Comparison of ENCODE assay signal across 8 cellular contexts in the genomic region with DNA sequence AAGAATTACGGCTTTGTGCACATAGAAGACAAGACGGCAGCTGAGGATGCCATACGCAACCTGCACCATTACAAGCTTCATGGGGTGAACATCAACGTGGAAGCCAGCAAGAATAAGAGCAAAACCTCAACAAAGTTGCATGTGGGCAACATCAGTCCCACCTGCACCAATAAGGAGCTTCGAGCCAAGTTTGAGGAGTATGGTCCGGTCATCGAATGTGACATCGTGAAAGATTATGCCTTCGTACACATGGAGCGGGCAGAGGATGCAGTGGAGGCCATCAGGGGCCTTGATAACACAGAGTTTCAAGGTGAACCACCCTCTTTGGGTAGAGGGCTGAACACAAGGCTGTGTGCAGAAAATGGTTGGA. TPM values are rescaled to one million over a fixed set of nuclear protein-coding genes. Genes with fewer than 3 reads are reported as not detected.
DNase-seq lines count a peak whose midpoint lies in the region; ATAC-seq, FAIRE-seq and TF ChIP-seq lines count a peak whose summit lies in the region.
"Not testable (repeated sequence)": the region's sequence is repeated elsewhere in the genome, so short reads cannot be mapped to it uniquely, and the experiment has no call there.

No MANE protein-coding gene starts in this region.

- ATAC-seq in T-cell (replicated peaks in 1 of 4): not testable (repeated sequence)

- POLR2A ChIA-PET in T-cell (lab: Charles Lee) (interaction anchor here (0.6 to 5.7 kb wide), 5 partner anchors 18 to 38 kb away, joined by 9 to 165 read pairs (median 21); a partner anchor contains a TSS), H1 (lab: Charles Lee; ENCODE audit: partially characterized antibody) (interaction anchor here (1.3 to 66.2 kb wide), 8 partner anchors 3 to 107 kb away, joined by 3 to 2165 read pairs (median 30); a partner anchor contains a TSS)

- H3K9me3 Mint-ChIP-seq in T-cell; activated naive CD8-positive, alpha-beta T cell treated with anti-CD3 and anti-CD28 coated beads for 36 hours: not testable (repeated sequence)

- H3K4me1 ChIP-seq in HUES6 (ENCODE audit: control insufficient read depth, insufficient read depth, low read length) (peaks cover 47% of the 10 kb centered on the region), H1 (replicated peaks in 1 of 4; ENCODE audit: control insufficient read depth in 3 of 4, insufficient read depth in 4 of 4, low read length in 3 of 4) (peaks cover 0 to 24% (median 15%) of the 10 kb centered on the region in 4 experiments; a peak in 5 of 7 replicates), iPS-18a (ENCODE audit: control insufficient read depth, low read depth, low read length) (peaks cover 36% of the 10 kb centered on the region), neuron (ENCODE audit: insufficient read depth, low read length) (peaks cover 68% of the 10 kb centered on the region), subcutaneous abdominal adipose tissue (ENCODE audit: control insufficient read depth in 5 of 5, insufficient read depth in 5 of 5, low read length in 5 of 5) (peaks cover 14 to 68% (median 67%) of the 10 kb centered on the region in 5 donors)

- H3K14ac ChIP-seq in H1 (ENCODE audit: insufficient read length): not testable (repeated sequence)

- H3K27ac Mint-ChIP-seq in T-cell: peak overlapping the region; percentile 97
- peak overlapping the region; percentile 99 for H3K27ac Mint-ChIP-seq in activated naive CD8-positive, alpha-beta T cell treated with anti-CD3 and anti-CD28 coated beads for 36 hours

- peaks cover 37 to 46% of the 10 kb centered on the region in 2 experiments for H4K20me1 ChIP-seq in H1 (replicated peaks in 1 of 2; ENCODE audit: control insufficient read depth in 1 of 2, insufficient read depth in 2 of 2, low read length in 2 of 2)

- H3K9me3 ChIP-seq in HUES6 (ENCODE audit: control insufficient read depth, insufficient read depth, low read depth, low read length); H1 (ENCODE audit: insufficient read depth in 2 of 2, low read depth in 1 of 2, low read length in 1 of 2); iPS-18a (ENCODE audit: control insufficient read depth, low read depth, low read length); neuron (ENCODE audit: low read length); subcutaneous abdominal adipose tissue (ENCODE audit: control insufficient read depth in 5 of 5, low read length in 5 of 5): not testable (repeated sequence)

- peaks cover 72 to 77% (median 74%) of the 10 kb centered on the region in 3 donors for H3K4me1 Mint-ChIP-seq in T-cell
- H3K4me1 Mint-ChIP-seq in activated naive CD8-positive, alpha-beta T cell treated with anti-CD3 and anti-CD28 coated beads for 36 hours: peaks cover 74% of the 10 kb centered on the region

- H3K27me3 Mint-ChIP-seq in T-cell; activated naive CD8-positive, alpha-beta T cell treated with anti-CD3 and anti-CD28 coated beads for 36 hours: not testable (repeated sequence)

- peaks cover 58 to 78% of the 10 kb centered on the region in 2 experiments for H3K79me2 ChIP-seq in H1 (ENCODE audit: control insufficient read depth in 1 of 2, insufficient read depth in 2 of 2, low read length in 2 of 2)

- not testable (repeated sequence) for TF ChIP-seq POLR2A in H1 (IDR thresholded peaks at IDR 0.05; ENCODE audit: control extremely low read depth in 1 of 2, low read depth in 2 of 2, low read length in 2 of 2)

- H3K27me3 ChIP-seq in HUES6 (ENCODE audit: control insufficient read depth, insufficient read depth, low read length); H1 (replicated peaks in 1 of 4; ENCODE audit: control insufficient read depth in 3 of 4, extremely low read depth in 1 of 4, insufficient read depth in 3 of 4, low read length in 3 of 4); iPS-18a (ENCODE audit: control insufficient read depth, insufficient read depth, low read length); neuron (ENCODE audit: insufficient read depth, low read length); subcutaneous abdominal adipose tissue (ENCODE audit: control insufficient read depth in 5 of 5, insufficient read depth in 4 of 5, low read length in 5 of 5): not testable (repeated sequence)

- H3K4ac ChIP-seq in H1 (replicated peaks; ENCODE audit: insufficient read length, low read depth, low read length): not testable (repeated sequence)

- DNase-seq in T-cell; activated naive CD8-positive, alpha-beta T cell treated with anti-CD3 and anti-CD28 coated beads for 36 hours; H1 (ENCODE audit: low read depth in 1 of 2, low spot score in 2 of 2): not testable (repeated sequence)

- not testable (repeated sequence) for H4K8ac ChIP-seq in H1 (ENCODE audit: extremely low read depth, insufficient read depth, low read length)

- WGBS in H1 (ENCODE audit: extremely low coverage in 1 of 2, insufficient coverage in 1 of 2, insufficient read length in 1 of 2, insufficient replicate concordance in 2 of 2, low coverage in 1 of 2, low lambda C conversion rate in 2 of 2, missing lambda C conversion rate in 1 of 2), 2 experiments: 91% methylated on average over 10 of the region's 10 CpGs; no CpG with 5 or more reads in 1 of the 2 experiments

- CTCF ChIA-PET in T-cell (lab: Charles Lee): interaction anchor here in 1 of 2 donors (3.0 kb wide), 1 partner anchor 38 kb away, joined by 27 read pairs; a partner anchor contains a TSS
- CTCF ChIA-PET in H1 (lab: Charles Lee; ENCODE audit: partially characterized antibody): not testable (repeated sequence)

- not testable (repeated sequence) for H4K91ac ChIP-seq in H1 (replicated peaks; ENCODE audit: insufficient read length, low read length)

- H2BK20ac ChIP-seq in H1 (ENCODE audit: low read length): not testable (repeated sequence)

- H3K36me3 ChIP-seq in HUES6 (ENCODE audit: control insufficient read depth, insufficient read depth, low read length): peaks cover 65% of the 10 kb centered on the region
- peaks cover 28 to 56% (median 44%) of the 10 kb centered on the region in 4 experiments for H3K36me3 ChIP-seq in H1 (ENCODE audit: control insufficient read depth in 2 of 4, insufficient read depth in 4 of 4, low read length in 3 of 4)
- H3K36me3 ChIP-seq in iPS-18a (ENCODE audit: control insufficient read depth, low read depth, low read length): peaks cover 49% of the 10 kb centered on the region
- peaks cover 53% of the 10 kb centered on the region for H3K36me3 ChIP-seq in neuron (ENCODE audit: insufficient read depth, low read length)
- peaks cover 15 to 45% (median 34%) of the 10 kb centered on the region in 5 donors for H3K36me3 ChIP-seq in subcutaneous abdominal adipose tissue (ENCODE audit: control insufficient read depth in 5 of 5, insufficient read depth in 5 of 5, low read length in 5 of 5)

- H3K56ac ChIP-seq in H1 (replicated peaks; ENCODE audit: insufficient read length, low read depth, low read length): not testable (repeated sequence)

- H3K27ac ChIP-seq in C4-2B: peak overlapping the region; percentile 94
- not testable (repeated sequence) for H3K27ac ChIP-seq in HUES6 (ENCODE audit: low read depth, low read length); H1 (ENCODE audit: low read depth, low read length); iPS-18a (ENCODE audit: low read length)
- H3K27ac ChIP-seq in subcutaneous abdominal adipose tissue (ENCODE audit: low read depth, low read length): peak overlapping the region; percentile 97

- H4K5ac ChIP-seq in H1 (ENCODE audit: insufficient read length, low read depth, low read length): not testable (repeated sequence)

- not testable (repeated sequence) for H2AFZ ChIP-seq in H1 (ENCODE audit: low read length); neuron (ENCODE audit: low read depth, low read length)

- H3K4me2 ChIP-seq in H1 (ENCODE audit: insufficient read depth in 1 of 2, low read depth in 2 of 2, low read length in 2 of 2): peak overlapping the region; percentile 65 to 67

- TF ChIP-seq EP300 in H1 (IDR thresholded peaks at IDR 0.05; ENCODE audit: borderline replicate concordance in 1 of 2, low read depth in 2 of 2, low read length in 2 of 2): not testable (repeated sequence)

- H2BK12ac ChIP-seq in H1 (ENCODE audit: low read depth, low read length): not testable (repeated sequence)

- FAIRE-seq in H1 (lab: Jason Lieb, UNC): not testable (repeated sequence)

- H3K79me1 ChIP-seq in H1 (ENCODE audit: low read depth, low read length): not testable (repeated sequence)

- H3K23me2 ChIP-seq in H1 (ENCODE audit: low read depth, low read length): peaks cover 10% of the 10 kb centered on the region

- peaks cover 48% of the 10 kb centered on the region for H3K36me3 Mint-ChIP-seq in T-cell
- peaks cover 78% of the 10 kb centered on the region for H3K36me3 Mint-ChIP-seq in activated naive CD8-positive, alpha-beta T cell treated with anti-CD3 and anti-CD28 coated beads for 36 hours

- H2BK15ac ChIP-seq in H1 (ENCODE audit: low read length): not testable (repeated sequence)

- peak overlapping the region; percentile 98 to 99 (median 99) for H3K4me3 Mint-ChIP-seq in T-cell
- H3K4me3 Mint-ChIP-seq in activated naive CD8-positive, alpha-beta T cell treated with anti-CD3 and anti-CD28 coated beads for 36 hours: peak overlapping the region; percentile 99

- H2BK120ac ChIP-seq in H1 (replicated peaks; ENCODE audit: low read depth, low read length): not testable (repeated sequence)

- H3K23ac ChIP-seq in H1 (ENCODE audit: insufficient read length): not testable (repeated sequence)

- TF ChIP-seq RAD21 in H1 (IDR thresholded peaks at IDR 0.05 in 1 of 2, conservative IDR thresholded peaks at IDR 0.05 in 1 of 2; ENCODE audit: low read depth in 2 of 2, low read length in 2 of 2): not testable (repeated sequence)

- H2BK5ac ChIP-seq in H1 (ENCODE audit: low read depth, low read length): not testable (repeated sequence)

- H3K9ac ChIP-seq in HUES6 (ENCODE audit: low read length): not testable (repeated sequence)
- peak overlapping the region in 1 of 4 experiments; percentile 36; a peak in 1 of 7 replicates for H3K9ac ChIP-seq in H1 (replicated peaks in 1 of 4; ENCODE audit: extremely low read depth in 1 of 4, low read depth in 3 of 4, low read length in 3 of 4)
- peak overlapping the region; percentile 100 for H3K9ac ChIP-seq in iPS-18a (ENCODE audit: low read length)
- peak overlapping the region in 1 of 5 donors; percentile 97 for H3K9ac ChIP-seq in subcutaneous abdominal adipose tissue (ENCODE audit: low read length in 5 of 5)

- H2AK5ac ChIP-seq in H1 (ENCODE audit: low read depth, low read length): not testable (repeated sequence)

- not testable (repeated sequence) for TF ChIP-seq CTCF in C4-2B (conservative IDR thresholded peaks at IDR 0.05); H1 (IDR thresholded peaks at IDR 0.05; ENCODE audit: control extremely low read depth in 1 of 3, insufficient read depth in 1 of 3, low read depth in 1 of 3, low read length in 3 of 3)

- H3K4me3 ChIP-seq in HUES6 (ENCODE audit: low read depth, low read length) (peak overlapping the region; percentile 89), H1 (ENCODE audit: extremely low read depth in 1 of 4, insufficient read depth in 2 of 4, low read depth in 3 of 4, low read length in 4 of 4) (peak overlapping the region; percentile 84 to 98 (median 94); a peak in 7 of 8 replicates), iPS-18a (ENCODE audit: low read length) (peak overlapping the region; percentile 100), neuron (ENCODE audit: low read length) (peak overlapping the region; percentile 94), subcutaneous abdominal adipose tissue (ENCODE audit: low read depth in 1 of 5, low read length in 5 of 5) (peak overlapping the region; percentile 86 to 98 (median 94))

- H3K18ac ChIP-seq in H1 (ENCODE audit: extremely low read depth, low read length): not testable (repeated sequence)

RNA-seq across cellular contexts. Expression of a gene that starts 1.3 kb away (rescaled TPM):
- 100 to 1,000 TPM; 163 to 233 (median 181) TPM for total RNA-seq in T-cell
- total RNA-seq in activated naive CD8-positive, alpha-beta T cell treated with anti-CD3 and anti-CD28 coated beads for 36 hours: 100 to 1,000 TPM; 134 to 140 TPM
- 192 and 201 TPM in 2 replicates for total RNA-seq in H1 (2021; fragmentation: NEBNext Ultra II Directional; extraction: Animal tissue kit (Norgen Biotek cat#: 25700))
- polyA plus RNA-seq in H1 (2011; rRNA removed): 276 and 330 TPM in 2 replicates
- 251 TPM for polyA plus RNA-seq in H1 (2011; cell fraction: cytosol; rRNA removed)
- polyA plus RNA-seq in H1 (2011; cell fraction: nucleus; rRNA removed): 120 TPM
- polyA plus RNA-seq in H1 (2012, experiment 1 of 2): 211 to 279 TPM (median 233 TPM) in 4 replicates
- 264 TPM for polyA plus RNA-seq in H1 (2012, experiment 2 of 2)
- 129 TPM for polyA plus RNA-seq in H1 (2013, experiment 1 of 2)
- polyA plus RNA-seq in H1 (2013, experiment 2 of 2): 128 TPM
- 233 and 261 TPM in 2 replicates for polyA minus RNA-seq in H1 (2011; rRNA and poly(A)+ RNA removed)
- polyA minus RNA-seq in H1 (2011; cell fraction: cytosol; rRNA and poly(A)+ RNA removed): 68.5 TPM
- polyA minus RNA-seq in H1 (2011; cell fraction: nucleus; rRNA and poly(A)+ RNA removed): 155 TPM

RNA-seq across cellular contexts. Expression of a gene that starts 23.4 kb away (rescaled TPM):
- 100 to 1,000 TPM; 176 to 382 (median 191) TPM for total RNA-seq in T-cell
- total RNA-seq in activated naive CD8-positive, alpha-beta T cell treated with anti-CD3 and anti-CD28 coated beads for 36 hours: 100 to 1,000 TPM; 157 to 162 TPM
- total RNA-seq in H1 (2021; fragmentation: NEBNext Ultra II Directional; extraction: Animal tissue kit (Norgen Biotek cat#: 25700)): 142 and 145 TPM in 2 replicates
- 67.2 and 81.1 TPM in 2 replicates for polyA plus RNA-seq in H1 (2011; rRNA removed)
- 36.2 TPM for polyA plus RNA-seq in H1 (2011; cell fraction: cytosol; rRNA removed)
- polyA plus RNA-seq in H1 (2011; cell fraction: nucleus; rRNA removed): 89.4 TPM
- polyA plus RNA-seq in H1 (2012, experiment 1 of 2): 48.9 to 106 TPM (median 75.9 TPM) in 4 replicates
- polyA plus RNA-seq in H1 (2012, experiment 2 of 2): 58.7 TPM
- 83.3 TPM for polyA plus RNA-seq in H1 (2013, experiment 1 of 2)
- polyA plus RNA-seq in H1 (2013, experiment 2 of 2): 76.5 TPM
- 36.4 and 42.4 TPM in 2 replicates for polyA minus RNA-seq in H1 (2011; rRNA and poly(A)+ RNA removed)
- polyA minus RNA-seq in H1 (2011; cell fraction: cytosol; rRNA and poly(A)+ RNA removed): 61.9 TPM
- polyA minus RNA-seq in H1 (2011; cell fraction: nucleus; rRNA and poly(A)+ RNA removed): 85.1 TPM

RNA-seq across cellular contexts. Expression of a gene that starts 37.9 kb away (rescaled TPM):
- 10 to 100 TPM in 4 of 5 donors, 1 to 10 TPM in 1; 9.1 to 26.2 (median 20.2) TPM for total RNA-seq in T-cell
- 10 to 100 TPM; 12.2 to 15.5 TPM for total RNA-seq in activated naive CD8-positive, alpha-beta T cell treated with anti-CD3 and anti-CD28 coated beads for 36 hours
- 27.5 and 30.6 TPM in 2 replicates for total RNA-seq in H1 (2021; fragmentation: NEBNext Ultra II Directional; extraction: Animal tissue kit (Norgen Biotek cat#: 25700))
- polyA plus RNA-seq in H1 (2011; rRNA removed): 19.2 and 30.5 TPM in 2 replicates
- 32.9 TPM for polyA plus RNA-seq in H1 (2011; cell fraction: cytosol; rRNA removed)
- 37.4 TPM for polyA plus RNA-seq in H1 (2011; cell fraction: nucleus; rRNA removed)
- 25.2 to 37.5 TPM (median 29.7 TPM) in 4 replicates for polyA plus RNA-seq in H1 (2012, experiment 1 of 2)
- 7.2 TPM for polyA plus RNA-seq in H1 (2012, experiment 2 of 2)
- 25.9 TPM for polyA plus RNA-seq in H1 (2013, experiment 1 of 2)
- polyA plus RNA-seq in H1 (2013, experiment 2 of 2): 24.2 TPM
- 25.2 and 29.1 TPM in 2 replicates for polyA minus RNA-seq in H1 (2011; rRNA and poly(A)+ RNA removed)
- polyA minus RNA-seq in H1 (2011; cell fraction: cytosol; rRNA and poly(A)+ RNA removed): 11.6 TPM
- 24.8 TPM for polyA minus RNA-seq in H1 (2011; cell fraction: nucleus; rRNA and poly(A)+ RNA removed)

RNA-seq across cellular contexts. Expression of a gene that starts 46.8 kb away (rescaled TPM):
- total RNA-seq in T-cell: 10 to 100 TPM; 32.3 to 69.5 (median 58.3) TPM
- total RNA-seq in activated naive CD8-positive, alpha-beta T cell treated with anti-CD3 and anti-CD28 coated beads for 36 hours: 10 to 100 TPM; 19.7 to 20.9 TPM
- 35.2 and 37.1 TPM in 2 replicates for total RNA-seq in H1 (2021; fragmentation: NEBNext Ultra II Directional; extraction: Animal tissue kit (Norgen Biotek cat#: 25700))
- 37.7 and 57.7 TPM in 2 replicates for polyA plus RNA-seq in H1 (2011; rRNA removed)
- polyA plus RNA-seq in H1 (2011; cell fraction: cytosol; rRNA removed): 62.4 TPM
- 104 TPM for polyA plus RNA-seq in H1 (2011; cell fraction: nucleus; rRNA removed)
- 55.1 to 70.7 TPM (median 62.8 TPM) in 4 replicates for polyA plus RNA-seq in H1 (2012, experiment 1 of 2)
- polyA plus RNA-seq in H1 (2012, experiment 2 of 2): 30.4 TPM
- 32.0 TPM for polyA plus RNA-seq in H1 (2013, experiment 1 of 2)
- 33.7 TPM for polyA plus RNA-seq in H1 (2013, experiment 2 of 2)
- polyA minus RNA-seq in H1 (2011; rRNA and poly(A)+ RNA removed): 21.6 and 22.1 TPM in 2 replicates
- polyA minus RNA-seq in H1 (2011; cell fraction: cytosol; rRNA and poly(A)+ RNA removed): 32.1 TPM
- 30.1 TPM for polyA minus RNA-seq in H1 (2011; cell fraction: nucleus; rRNA and poly(A)+ RNA removed)

RNA-seq across cellular contexts. Expression of a gene that starts 46.9 kb away (rescaled TPM):
- under 1 TPM; 0.10 to 0.65 (median 0.32) TPM for total RNA-seq in T-cell
- under 1 TPM; 0.16 to 0.23 TPM for total RNA-seq in activated naive CD8-positive, alpha-beta T cell treated with anti-CD3 and anti-CD28 coated beads for 36 hours
- total RNA-seq in H1 (2021; fragmentation: NEBNext Ultra II Directional; extraction: Animal tissue kit (Norgen Biotek cat#: 25700)): 0.99 and 1.1 TPM in 2 replicates
- polyA plus RNA-seq in H1 (2011; rRNA removed): 0.32 and 0.63 TPM in 2 replicates
- 0.25 TPM for polyA plus RNA-seq in H1 (2011; cell fraction: cytosol; rRNA removed)
- 0.68 TPM for polyA plus RNA-seq in H1 (2011; cell fraction: nucleus; rRNA removed)
- polyA plus RNA-seq in H1 (2012, experiment 1 of 2): 0.43 to 0.65 TPM (median 0.54 TPM) in 4 replicates
- polyA plus RNA-seq in H1 (2012, experiment 2 of 2): 0.92 TPM
- 0.36 TPM for polyA plus RNA-seq in H1 (2013, experiment 1 of 2)
- polyA plus RNA-seq in H1 (2013, experiment 2 of 2): 0.33 TPM
- polyA minus RNA-seq in H1 (2011; rRNA and poly(A)+ RNA removed): 0.80 and 1.3 TPM in 2 replicates
- polyA minus RNA-seq in H1 (2011; cell fraction: cytosol; rRNA and poly(A)+ RNA removed): 0.51 TPM
- 2.3 TPM for polyA minus RNA-seq in H1 (2011; cell fraction: nucleus; rRNA and poly(A)+ RNA removed)
